In the genomic region with DNA sequence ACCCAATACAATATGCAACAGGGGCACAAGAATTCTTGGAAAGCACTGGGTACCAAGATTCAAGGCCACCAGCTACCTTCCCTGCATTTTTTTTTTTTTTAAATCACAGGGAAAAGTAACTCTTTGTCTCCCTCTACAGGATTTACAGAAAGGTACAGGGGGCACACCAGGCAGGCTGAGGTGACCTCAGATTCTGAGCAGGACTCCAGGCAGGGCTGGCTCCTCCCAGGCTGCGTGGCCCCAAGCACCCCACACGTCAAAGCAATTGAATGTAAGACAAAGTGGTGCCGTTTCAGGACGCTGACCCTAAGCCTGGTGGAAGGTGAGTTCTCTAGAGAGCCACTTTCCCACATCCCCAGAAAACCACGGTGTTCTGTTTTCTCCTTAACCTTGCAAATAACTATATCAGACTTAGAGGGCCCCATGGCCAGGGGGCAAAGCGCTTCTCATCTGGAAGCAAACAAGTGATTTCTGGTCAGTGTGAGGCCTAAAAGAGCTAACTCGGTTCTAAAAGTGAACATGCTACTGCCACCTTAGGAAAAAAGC, we compare ENCODE assay signal across 8 cellular contexts.
DNase-seq lines count a peak whose midpoint lies in the region; ATAC-seq and TF ChIP-seq lines count a peak whose summit lies in the region.

No MANE protein-coding gene starts in this region.

- DNase-seq in DMS114 treated with DMSO at 0.1 percent for 48 hours (lab: John Stamatoyannopoulos, UW; ENCODE audit: unreplicated experiment) (peak; percentile 31), NCI-H1048 (lab: John Stamatoyannopoulos, UW) (peak; percentile 10)
- DNase-seq in activated CD4-positive, alpha-beta memory T cell treated with anti-CD3 and anti-CD28 coated beads for 36 hours: peak; percentile 48
- DNase-seq in effector memory CD4-positive, alpha-beta T cell: no peak

- H3K27me3 Mint-ChIP-seq in activated CD4-positive, alpha-beta memory T cell treated with anti-CD3 and anti-CD28 coated beads for 36 hours: peaks cover 3% of the 10 kb centered on the region

- no peak for TF ChIP-seq POLR2A in gastroesophageal sphincter (IDR thresholded peaks at IDR 0.05)

- H3K4me2 ChIP-seq in parathyroid adenoma (ENCODE audit: low read length): no peak overlapping the region

- intact Hi-C loops in activated CD4-positive, alpha-beta memory T cell treated with anti-CD3 and anti-CD28 coated beads for 36 hours (cut with micrococcal nuclease): loop anchor here (1.0 to 5.0 kb wide), 2 partner anchors 690 to 812 kb away; no protein-coding TSS in a partner anchor

- H3K36me3 ChIP-seq in gastroesophageal sphincter: peaks cover 0 to 67% of the 10 kb centered on the region in 2 donors
- no peaks in the 10 kb centered on the region for H3K36me3 ChIP-seq in parathyroid adenoma (ENCODE audit: control insufficient read depth, insufficient read depth, low read length)
- no peaks in the 10 kb centered on the region for H3K36me3 ChIP-seq in effector memory CD4-positive, alpha-beta T cell (ENCODE audit: control insufficient read depth, insufficient read depth, low read length)

- H3K4me3 Mint-ChIP-seq in activated CD4-positive, alpha-beta memory T cell treated with anti-CD3 and anti-CD28 coated beads for 36 hours: no peak overlapping the region

- no peaks in the 10 kb centered on the region for H3K36me3 Mint-ChIP-seq in activated CD4-positive, alpha-beta memory T cell treated with anti-CD3 and anti-CD28 coated beads for 36 hours

- H3K27ac Mint-ChIP-seq in activated CD4-positive, alpha-beta memory T cell treated with anti-CD3 and anti-CD28 coated beads for 36 hours: no peak overlapping the region

- H3K4me1 ChIP-seq in gastroesophageal sphincter: peaks cover 0 to 31% (median 0%) of the 10 kb centered on the region in 3 donors
- no peaks in the 10 kb centered on the region for H3K4me1 ChIP-seq in parathyroid adenoma
- H3K4me1 ChIP-seq in effector memory CD4-positive, alpha-beta T cell (ENCODE audit: control insufficient read depth, insufficient read depth, low read length, poor library complexity, severe bottlenecking): no peaks in the 10 kb centered on the region

- no peaks in the 10 kb centered on the region for H3K9me3 ChIP-seq in gastroesophageal sphincter
- H3K9me3 ChIP-seq in parathyroid adenoma (ENCODE audit: control insufficient read depth, low read length): no peaks in the 10 kb centered on the region
- H3K9me3 ChIP-seq in effector memory CD4-positive, alpha-beta T cell (ENCODE audit: control insufficient read depth, low read length): no peaks in the 10 kb centered on the region

- H3K4me3 ChIP-seq in gastroesophageal sphincter: no peak overlapping the region
- H3K4me3 ChIP-seq in parathyroid adenoma (ENCODE audit: low read depth, low read length): no peak overlapping the region
- no peak overlapping the region for H3K4me3 ChIP-seq in effector memory CD4-positive, alpha-beta T cell (ENCODE audit: insufficient read depth, low read depth, low read length, poor library complexity, severe bottlenecking)

- H3K27me3 ChIP-seq in gastroesophageal sphincter (no peaks in the 10 kb centered on the region), parathyroid adenoma (ENCODE audit: control insufficient read depth, insufficient read depth, low read length) (no peaks in the 10 kb centered on the region)
- H3K27me3 ChIP-seq in effector memory CD4-positive, alpha-beta T cell (replicated peaks; ENCODE audit: control insufficient read depth, insufficient read depth, low read length, poor library complexity, severe bottlenecking): no peaks in the 10 kb centered on the region

- ATAC-seq in GM21381 (IDR thresholded peaks at IDR 0.05; ENCODE audit: unreplicated experiment) (peak; percentile 60), gastroesophageal sphincter (no peak), GM21825 (IDR thresholded peaks at IDR 0.05; ENCODE audit: unreplicated experiment) (no peak)

- WGBS in gastroesophageal sphincter (ENCODE audit: low coverage in 1 of 2), 2 donors: 14 to 33% methylated on average over 5 of the region's 7 CpGs

- peak in 3 of 4 experiments; percentile 69 to 78 (median 70) for TF ChIP-seq CTCF in gastroesophageal sphincter (IDR thresholded peaks at IDR 0.05)
- peak; percentile 47 for TF ChIP-seq CTCF in parathyroid adenoma (IDR thresholded peaks at IDR 0.05)

- peak overlapping the region in 2 of 4 donors; percentile 54 to 65 for H3K27ac ChIP-seq in gastroesophageal sphincter
- H3K27ac ChIP-seq in parathyroid adenoma: no peak overlapping the region
- H3K27ac ChIP-seq in effector memory CD4-positive, alpha-beta T cell (ENCODE audit: insufficient read depth, low read length, poor library complexity, severe bottlenecking): no peak overlapping the region

- POLR2A ChIA-PET in activated CD4-positive, alpha-beta memory T cell treated with anti-CD3 and anti-CD28 coated beads for 36 hours (lab: Charles Lee): no interaction called here

- H3K4me1 Mint-ChIP-seq in activated CD4-positive, alpha-beta memory T cell treated with anti-CD3 and anti-CD28 coated beads for 36 hours (ENCODE audit: low read depth): no peaks in the 10 kb centered on the region

- no peaks in the 10 kb centered on the region for H3K79me2 ChIP-seq in parathyroid adenoma

- H2AFZ ChIP-seq in parathyroid adenoma: no peak overlapping the region

- CTCF ChIA-PET in activated CD4-positive, alpha-beta memory T cell treated with anti-CD3 and anti-CD28 coated beads for 36 hours (lab: Charles Lee): interaction anchor here (0.6 to 6.3 kb wide), 16 partner anchors 8 to 817 kb away, joined by 3 to 46 read pairs (median 4); no protein-coding TSS in a partner anchor

- no peak overlapping the region for H3K9ac ChIP-seq in parathyroid adenoma

- H3K9me3 Mint-ChIP-seq in activated CD4-positive, alpha-beta memory T cell treated with anti-CD3 and anti-CD28 coated beads for 36 hours: no peaks in the 10 kb centered on the region

- no peak for TF ChIP-seq EP300 in gastroesophageal sphincter (IDR thresholded peaks at IDR 0.05)

Comparison
In these comparisons a context has a peak if more than half of its experiments do, and no peak if none do; other contexts are left out.
1. DNase-seq: peak in DMS114 treated with DMSO at 0.1 percent for 48 hours (single experiment), NCI-H1048 (single experiment) and activated CD4-positive, alpha-beta memory T cell treated with anti-CD3 and anti-CD28 coated beads for 36 hours (single experiment); none in effector memory CD4-positive, alpha-beta T cell (0 of 3).